ENCODE assay signal across 22 cellular contexts in the genomic region with DNA sequence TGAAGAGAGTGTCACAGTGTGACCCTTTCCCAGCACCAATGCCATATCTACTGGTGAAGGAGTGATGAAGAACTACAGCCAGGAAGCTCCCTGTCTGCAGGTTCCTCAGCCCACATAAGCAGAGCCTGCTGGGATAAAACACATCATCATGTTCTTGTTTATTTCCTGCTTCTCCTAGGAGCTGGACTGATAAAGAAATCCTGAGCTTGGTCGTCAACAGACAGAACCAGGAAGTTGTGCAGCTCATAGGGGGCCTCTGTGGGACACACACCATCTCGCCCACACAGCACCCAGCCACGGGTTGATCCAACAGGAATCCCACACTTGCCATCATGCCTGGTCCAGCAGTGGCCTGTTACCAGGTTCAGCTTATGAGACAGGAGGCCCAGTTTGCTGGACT. TPM values are rescaled to one million over a fixed set of nuclear protein-coding genes. Genes with fewer than 3 reads are reported as not detected.
A peak's percentile ranks its signal among the peaks of the same experiment; 100 is the strongest.
DNase-seq lines count a peak whose midpoint lies in the region; ATAC-seq and TF ChIP-seq lines count a peak whose summit lies in the region.
"Had no signal": no experiment of that assay in that cellular context is flagged by ENCODE, and none has a peak within 500 bp of the region (broad histone marks: within the 10 kb centered on the region; RNA-seq: fewer than 3 reads in every experiment).

No MANE protein-coding gene starts in this region.

- 59% methylated on average over 3 of the region's 3 CpGs for WGBS in hepatocyte (ENCODE audit: low lambda C conversion rate, missing lambda C conversion rate)

- H3K36me3 Mint-ChIP-seq in activated CD8-positive, alpha-beta memory T cell treated with anti-CD3 and anti-CD28 coated beads, Interleukin-2, amount 10 ng/mL, durations not matched to agents 7 days and 5 days: no peaks in the 10 kb centered on the region
- H3K36me3 Mint-ChIP-seq in Calu3 (ENCODE audit: insufficient read depth, unreplicated experiment): no peaks in the 10 kb centered on the region
- H3K36me3 Mint-ChIP-seq: CD4-positive, alpha-beta memory T cell; IgD-negative memory B cell had no signal

- no peaks in the 10 kb centered on the region for H3K27me3 Mint-ChIP-seq in activated CD8-positive, alpha-beta memory T cell treated with anti-CD3 and anti-CD28 coated beads, Interleukin-2, amount 10 ng/mL, durations not matched to agents 7 days and 5 days
- no peaks in the 10 kb centered on the region for H3K27me3 Mint-ChIP-seq in Calu3 (ENCODE audit: unreplicated experiment)

- H4K20me1 ChIP-seq in hepatocyte (ENCODE audit: insufficient read depth, poor library complexity, severe bottlenecking): no peaks in the 10 kb centered on the region

- no peaks in the 10 kb centered on the region for H3K9me3 ChIP-seq in hepatocyte (ENCODE audit: low read depth)
- H3K9me3 ChIP-seq: left lung, sigmoid colon had no signal

- peaks cover 10% of the 10 kb centered on the region for H3K4me1 ChIP-seq in hepatocyte (ENCODE audit: insufficient read depth)
- H3K4me1 ChIP-seq: left lung had no signal

- H3K79me2 ChIP-seq in hepatocyte: no peaks in the 10 kb centered on the region

- H3K9me3 Mint-ChIP-seq in activated CD8-positive, alpha-beta memory T cell treated with anti-CD3 and anti-CD28 coated beads, Interleukin-2, amount 10 ng/mL, durations not matched to agents 7 days and 5 days (ENCODE audit: low read depth): no peaks in the 10 kb centered on the region
- H3K9me3 Mint-ChIP-seq in Calu3 (ENCODE audit: low read depth, unreplicated experiment): no peaks in the 10 kb centered on the region
- H3K9me3 Mint-ChIP-seq: CD4-positive, alpha-beta memory T cell; IgD-negative memory B cell had no signal

- DNase-seq in activated CD8-positive, alpha-beta memory T cell treated with anti-CD3 and anti-CD28 coated beads, Interleukin-2, amount 10 ng/mL, durations not matched to agents 7 days and 5 days: peak; percentile 9
- no peak for DNase-seq in activated CD8-positive, alpha-beta memory T cell treated with anti-CD3 and anti-CD28 coated beads for 24 hours
- DNase-seq in caudate nucleus (lab: John Stamatoyannopoulos, UW) (peak in 1 of 61 donors; percentile 49), hepatocyte (ENCODE audit: low spot score) (peak; percentile 42), substantia nigra (lab: John Stamatoyannopoulos, UW) (no peak), Calu3 (no peak), NCI-H2107 treated with DMSO at 0.1 percent for 48 hours (lab: John Stamatoyannopoulos, UW; ENCODE audit: unreplicated experiment) (no peak)
- DNase-seq: activated gamma-delta T cell; CD4-positive, alpha-beta memory T cell; foreskin melanocyte; left lung; PC-9; sigmoid colon; stimulated activated naive CD8-positive, alpha-beta T cell treated with anti-CD3 and anti-CD28 coated beads, Interleukin-15, Interleukin-2, amounts not matched to agents 100 U/mL and 50 U/mL, for 24 hours had no signal

- H3K4me3 ChIP-seq in hepatocyte: no peak overlapping the region
- H3K4me3 ChIP-seq: left lung, PC-9, sigmoid colon had no signal

- BruUV-seq in Calu3 (replicated peaks; lab: Mats Ljungman, UMichigan): no TSS peak

- peak overlapping the region; percentile 55 for H2AFZ ChIP-seq in hepatocyte
- H2AFZ ChIP-seq: PC-9 had no signal

- CTCF ChIA-PET in activated CD8-positive, alpha-beta memory T cell treated with anti-CD3 and anti-CD28 coated beads, Interleukin-2, amount 10 ng/mL, durations not matched to agents 7 days and 5 days (lab: Charles Lee): interaction anchor here (1.3 to 2.1 kb wide), 2 partner anchors 10 to 170 kb away, joined by 4 to 8 read pairs; no protein-coding TSS in a partner anchor
- CTCF ChIA-PET in Calu3 (lab: Charles Lee): no interaction called here

- H3K27ac Mint-ChIP-seq in activated CD8-positive, alpha-beta memory T cell treated with anti-CD3 and anti-CD28 coated beads, Interleukin-2, amount 10 ng/mL, durations not matched to agents 7 days and 5 days: no peak overlapping the region
- no peak overlapping the region for H3K27ac Mint-ChIP-seq in Calu3 (ENCODE audit: unreplicated experiment)
- H3K27ac Mint-ChIP-seq: CD4-positive, alpha-beta memory T cell had no signal

- H3K4me3 Mint-ChIP-seq in activated CD8-positive, alpha-beta memory T cell treated with anti-CD3 and anti-CD28 coated beads, Interleukin-2, amount 10 ng/mL, durations not matched to agents 7 days and 5 days: no peak overlapping the region
- H3K4me3 Mint-ChIP-seq in Calu3 (ENCODE audit: low read depth, unreplicated experiment): no peak overlapping the region
- H3K4me3 Mint-ChIP-seq: CD4-positive, alpha-beta memory T cell; IgD-negative memory B cell had no signal

- no peak for TF ChIP-seq CTCF in hepatocyte (IDR thresholded peaks at IDR 0.05; ENCODE audit: poor library complexity)
- no peak for TF ChIP-seq CTCF in Calu3 (IDR thresholded peaks at IDR 0.05; ENCODE audit: unreplicated experiment)

- no peaks in the 10 kb centered on the region for H3K9me2 ChIP-seq in hepatocyte (replicated peaks; ENCODE audit: insufficient read depth)

- no peaks in the 10 kb centered on the region for H3K4me1 Mint-ChIP-seq in activated CD8-positive, alpha-beta memory T cell treated with anti-CD3 and anti-CD28 coated beads, Interleukin-2, amount 10 ng/mL, durations not matched to agents 7 days and 5 days
- no peaks in the 10 kb centered on the region for H3K4me1 Mint-ChIP-seq in Calu3 (ENCODE audit: low read depth, unreplicated experiment)
- H3K4me1 Mint-ChIP-seq: CD4-positive, alpha-beta memory T cell; IgD-negative memory B cell had no signal

- H3K36me3 ChIP-seq in hepatocyte (replicated peaks; ENCODE audit: insufficient read depth, low read depth): no peaks in the 10 kb centered on the region
- H3K36me3 ChIP-seq: left lung, sigmoid colon had no signal

- intact Hi-C loops in Calu3 (cut with micrococcal nuclease; ENCODE audit: unreplicated experiment): no loop called here

- H3K27ac ChIP-seq in caudate nucleus (ENCODE audit: low read depth, low read length) (peak overlapping the region; percentile 28), hepatocyte (peak overlapping the region; percentile 50), substantia nigra (ENCODE audit: low read depth, low read length, poor library complexity, severe bottlenecking) (peak overlapping the region; percentile 63)
- H3K27ac ChIP-seq: left lung, PC-9 had no signal

- H3K27me3 ChIP-seq in hepatocyte: no peaks in the 10 kb centered on the region
- H3K27me3 ChIP-seq: left lung, sigmoid colon had no signal

- no peak for ATAC-seq in activated CD8-positive, alpha-beta memory T cell treated with anti-CD3 and anti-CD28 coated beads, Interleukin-2, amount 10 ng/mL, durations not matched to agents 7 days and 5 days
- ATAC-seq in HG02970 (IDR thresholded peaks at IDR 0.05; ENCODE audit: low FRiP score, unreplicated experiment): no peak
- ATAC-seq: left lung; stimulated activated naive CD8-positive, alpha-beta T cell treated with anti-CD3 and anti-CD28 coated beads, Interleukin-15, Interleukin-2, amounts not matched to agents 100 U/mL and 50 U/mL, for 24 hours had no signal

- no peak overlapping the region for H3K4me2 ChIP-seq in hepatocyte
- H3K4me2 ChIP-seq: PC-9 had no signal

RNA-seq across cellular contexts. Expression of a gene that starts 2.8 kb away (rescaled TPM):
- not detected for total RNA-seq in activated CD8-positive, alpha-beta memory T cell treated with anti-CD3 and anti-CD28 coated beads, Interleukin-2, amount 10 ng/mL, durations not matched to agents 7 days and 5 days
- total RNA-seq in hepatocyte (not detected in 2 replicates), Calu3 (2022) (not detected in 2 replicates)
- polyA plus RNA-seq in hepatocyte: not detected in 2 replicates
- total RNA-seq: CD4-positive, alpha-beta memory T cell; chondrocyte; H4; left lung; mucosa of gallbladder; PC-9; sigmoid colon; SK-MEL-5; T-helper 2 cell treated with Interferon-gamma antibody and Interleukin-4, amounts not matched to agents 100 ng/mL and 5 ng/mL, for 36 hours had no signal
- polyA plus RNA-seq: AG04450; CD4-positive, alpha-beta memory T cell; IgD-negative memory B cell; sigmoid colon had no signal

RNA-seq across cellular contexts. Expression of a gene that starts 15.4 kb away (rescaled TPM):
- 10 to 100 TPM; 17.5 to 23.1 TPM for total RNA-seq in activated CD8-positive, alpha-beta memory T cell treated with anti-CD3 and anti-CD28 coated beads, Interleukin-2, amount 10 ng/mL, durations not matched to agents 7 days and 5 days
- total RNA-seq in hepatocyte (7.3 and 11.2 TPM in 2 replicates), Calu3 (2022) (4.6 and 4.8 TPM in 2 replicates)
- polyA plus RNA-seq in hepatocyte: 7.3 and 11.9 TPM in 2 replicates

RNA-seq across cellular contexts. Expression of a gene that starts 16.0 kb away (rescaled TPM):
- total RNA-seq in activated CD8-positive, alpha-beta memory T cell treated with anti-CD3 and anti-CD28 coated beads, Interleukin-2, amount 10 ng/mL, durations not matched to agents 7 days and 5 days: not detected
- not detected in 2 replicates for total RNA-seq in hepatocyte
- polyA plus RNA-seq in hepatocyte: not detected in 2 replicates
- not detected in 2 replicates for total RNA-seq in Calu3 (2022)
- total RNA-seq: CD4-positive, alpha-beta memory T cell; chondrocyte; H4; left lung; mucosa of gallbladder; PC-9; sigmoid colon; SK-MEL-5; T-helper 2 cell treated with Interferon-gamma antibody and Interleukin-4, amounts not matched to agents 100 ng/mL and 5 ng/mL, for 36 hours had no signal
- polyA plus RNA-seq: AG04450; CD4-positive, alpha-beta memory T cell; IgD-negative memory B cell; sigmoid colon had no signal

RNA-seq across cellular contexts. Expression of a gene that starts 54.2 kb away (rescaled TPM):
- total RNA-seq in activated CD8-positive, alpha-beta memory T cell treated with anti-CD3 and anti-CD28 coated beads, Interleukin-2, amount 10 ng/mL, durations not matched to agents 7 days and 5 days: not detected
- total RNA-seq in hepatocyte (not detected in 2 replicates), Calu3 (2022) (not detected in 2 replicates)
- polyA plus RNA-seq in hepatocyte: not detected in 2 replicates
- total RNA-seq: CD4-positive, alpha-beta memory T cell; chondrocyte; H4; left lung; mucosa of gallbladder; PC-9; sigmoid colon; SK-MEL-5; T-helper 2 cell treated with Interferon-gamma antibody and Interleukin-4, amounts not matched to agents 100 ng/mL and 5 ng/mL, for 36 hours had no signal
- polyA plus RNA-seq: AG04450; CD4-positive, alpha-beta memory T cell; IgD-negative memory B cell; sigmoid colon had no signal

Comparison
In these comparisons a context has a peak if more than half of its experiments do, and no peak if none do; other contexts are left out.
1. DNase-seq: peak in activated CD8-positive, alpha-beta memory T cell treated with anti-CD3 and anti-CD28 coated beads, Interleukin-2, amount 10 ng/mL, durations not matched to agents 7 days and 5 days (single experiment) and hepatocyte (single experiment); none in activated CD8-positive, alpha-beta memory T cell treated with anti-CD3 and anti-CD28 coated beads for 24 hours (single experiment), substantia nigra (0 of 49), Calu3 (single experiment) and NCI-H2107 treated with DMSO at 0.1 percent for 48 hours (single experiment).
2. Peak in every context shown above with its lines, with median percentiles within 50 percentile points of each other: H3K27ac ChIP-seq.